Comparison of ENCODE assay signal across 1 cellular context in the genomic region with DNA sequence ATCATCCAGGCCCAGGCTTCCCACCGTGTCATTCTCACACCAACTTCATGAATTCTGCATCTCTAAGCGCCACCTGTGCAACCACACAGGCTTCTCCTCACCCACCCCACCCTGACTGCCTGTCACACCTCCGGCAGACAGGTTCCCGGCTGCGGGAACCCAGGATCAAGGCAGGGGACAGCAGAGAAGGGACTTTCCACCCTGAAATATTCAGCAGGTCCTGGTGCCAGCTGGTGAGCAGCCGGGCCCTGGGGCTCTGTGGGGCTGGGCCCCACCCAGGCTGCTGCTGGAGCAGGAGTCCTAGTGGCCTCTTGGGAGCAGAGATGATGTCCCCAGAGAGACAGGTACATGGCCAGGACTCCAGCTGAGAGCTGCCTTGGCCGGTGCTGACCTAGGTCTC.
TF ChIP-seq lines count a peak whose summit lies in the region.

No MANE protein-coding gene starts in this region.

TF ChIP-seq in GM12878, 131 proteins besides CTCF, POLR2A, EP300 and RAD21 (continued from another document):
- peak; percentile 88 for TF ChIP-seq MEF2B (IDR thresholded peaks at IDR 0.05; ENCODE audit: partially characterized antibody, poor library complexity, severe bottlenecking)
- TF ChIP-seq YBX1 (IDR thresholded peaks at IDR 0.05): no peak
- peak; percentile 22; the same call in 1 of the 2 replicates for TF ChIP-seq TCF12 (IDR thresholded peaks at IDR 0.05; ENCODE audit: low read depth, low read length)
- TF ChIP-seq, protein P1, sequence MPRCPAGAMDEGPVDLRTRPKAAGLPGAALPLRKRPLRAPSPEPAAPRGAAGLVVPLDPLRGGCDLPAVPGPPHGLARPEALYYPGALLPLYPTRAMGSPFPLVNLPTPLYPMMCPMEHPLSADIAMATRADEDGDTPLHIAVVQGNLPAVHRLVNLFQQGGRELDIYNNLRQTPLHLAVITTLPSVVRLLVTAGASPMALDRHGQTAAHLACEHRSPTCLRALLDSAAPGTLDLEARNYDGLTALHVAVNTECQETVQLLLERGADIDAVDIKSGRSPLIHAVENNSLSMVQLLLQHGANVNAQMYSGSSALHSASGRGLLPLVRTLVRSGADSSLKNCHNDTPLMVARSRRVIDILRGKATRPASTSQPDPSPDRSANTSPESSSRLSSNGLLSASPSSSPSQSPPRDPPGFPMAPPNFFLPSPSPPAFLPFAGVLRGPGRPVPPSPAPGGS (IDR thresholded peaks at IDR 0.05; ENCODE audit: borderline replicate concordance, insufficient read depth, low read depth, low read length, poor library complexity, severe bottlenecking): peak; percentile 58
- TF ChIP-seq GATAD2B (conservative IDR thresholded peaks at IDR 0.05; ENCODE audit: low read depth): peak; percentile 47; the same call in 1 of the 2 replicates
- peak; percentile 73; the same call in 1 of the 2 replicates for TF ChIP-seq TCF3 (IDR thresholded peaks at IDR 0.05; ENCODE audit: borderline replicate concordance, insufficient read depth, low read depth, low read length)
- TF ChIP-seq, protein P2, sequence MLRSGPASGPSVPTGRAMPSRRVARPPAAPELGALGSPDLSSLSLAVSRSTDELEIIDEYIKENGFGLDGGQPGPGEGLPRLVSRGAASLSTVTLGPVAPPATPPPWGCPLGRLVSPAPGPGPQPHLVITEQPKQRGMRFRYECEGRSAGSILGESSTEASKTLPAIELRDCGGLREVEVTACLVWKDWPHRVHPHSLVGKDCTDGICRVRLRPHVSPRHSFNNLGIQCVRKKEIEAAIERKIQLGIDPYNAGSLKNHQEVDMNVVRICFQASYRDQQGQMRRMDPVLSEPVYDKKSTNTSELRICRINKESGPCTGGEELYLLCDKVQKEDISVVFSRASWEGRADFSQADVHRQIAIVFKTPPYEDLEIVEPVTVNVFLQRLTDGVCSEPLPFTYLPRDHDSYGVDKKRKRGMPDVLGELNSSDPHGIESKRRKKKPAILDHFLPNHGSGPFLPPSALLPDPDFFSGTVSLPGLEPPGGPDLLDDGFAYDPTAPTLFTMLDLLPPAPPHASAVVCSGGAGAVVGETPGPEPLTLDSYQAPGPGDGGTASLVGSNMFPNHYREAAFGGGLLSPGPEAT (IDR thresholded peaks at IDR 0.05; ENCODE audit: low read depth): 0 out of 2 replicates have a peak, but pooled peaks have one; percentile 13
TF ChIP-seq in GM12878: peak in this region for 7.
